Comparison of ENCODE assay signal across 10 cellular contexts in the genomic region with DNA sequence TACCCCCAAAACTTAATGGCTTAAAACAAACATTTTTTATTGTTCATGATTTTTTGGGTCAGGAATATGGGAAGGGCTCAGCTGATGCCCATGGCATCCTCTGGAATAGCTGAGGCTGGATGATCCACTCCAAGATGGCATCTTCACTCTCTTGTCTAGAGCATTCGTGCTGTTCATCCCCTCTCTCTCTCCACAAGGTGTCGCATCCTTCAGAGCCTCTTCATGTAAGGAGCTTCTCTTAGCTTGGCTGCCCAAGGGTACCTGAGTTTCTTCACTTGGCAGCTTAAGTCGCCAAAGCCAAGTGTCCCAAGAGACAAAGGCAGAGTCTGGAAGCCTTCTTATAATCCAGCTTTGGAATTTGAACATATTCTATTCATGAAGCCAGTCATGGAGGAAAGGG.
A peak's percentile ranks its signal among the peaks of the same experiment; 100 is the strongest.
DNase-seq lines count a peak whose midpoint lies in the region; ATAC-seq and TF ChIP-seq lines count a peak whose summit lies in the region.
"Had no signal": no experiment of that assay in that cellular context is flagged by ENCODE, and none has a peak within 500 bp of the region (broad histone marks: within the 10 kb centered on the region; RNA-seq: fewer than 3 reads in every experiment).

No MANE protein-coding gene starts in this region.

- H3K4me3 Mint-ChIP-seq in Caco-2 (ENCODE audit: unreplicated experiment) = no peak overlapping the region
- H3K4me3 Mint-ChIP-seq: activated T-cell treated with anti-CD3 and anti-CD28 coated beads, Interleukin-2, amount 50 U/mL, for 24 hours had no signal

- intact Hi-C loops in Caco-2 (cut with micrococcal nuclease; ENCODE audit: unreplicated experiment) = loop anchor here (1.0 to 2.0 kb wide), 2 partner anchors 346 to 522 kb away; no protein-coding TSS in a partner anchor

- POLR2A ChIA-PET in Caco-2 (lab: Charles Lee) = no interaction called here

- no peak for TF ChIP-seq POLR2A in Peyer's patch (IDR thresholded peaks at IDR 0.05)

- CTCF ChIA-PET in Caco-2 (lab: Charles Lee) = interaction anchor here (1.1 kb wide), 1 partner anchor 299 kb away, joined by 3 read pairs; no protein-coding TSS in a partner anchor

- H3K36me3 Mint-ChIP-seq in Caco-2 (ENCODE audit: insufficient read depth, unreplicated experiment) = no peaks in the 10 kb centered on the region

- BruUV-seq in Caco-2 (replicated peaks; lab: Mats Ljungman, UMichigan) = no TSS peak

- H3K27me3 ChIP-seq in Caco-2 (replicated peaks; ENCODE audit: control insufficient read depth, insufficient read depth, low read length) (no peaks in the 10 kb centered on the region), Peyer's patch (no peaks in the 10 kb centered on the region)

- TF ChIP-seq CTCF in Caco-2 (IDR thresholded peaks at IDR 0.05; ENCODE audit: insufficient read depth in 1 of 2, low read depth in 1 of 2, low read length in 1 of 2, severe bottlenecking in 1 of 2, unreplicated experiment in 1 of 2) = peak in 1 of 2 experiments; percentile 37
- peak; percentile 24 for TF ChIP-seq CTCF in fibroblast of the aortic adventitia (IDR thresholded peaks at IDR 0.05; ENCODE audit: insufficient read depth, low read length)
- no peak for TF ChIP-seq CTCF in Peyer's patch (IDR thresholded peaks at IDR 0.05)

- no peak overlapping the region for H3K27ac ChIP-seq in Peyer's patch

- DNase-seq in Caco-2 (peak; percentile 14 to 44), NAMALWA (ENCODE audit: low spot score) (peak; percentile 40), fibroblast of the aortic adventitia (ENCODE audit: low read depth) (peak; percentile 32), Peyer's patch (no peak), ecto neural progenitor cell (ENCODE audit: low spot score) (no peak), AML-193 (lab: John Stamatoyannopoulos, UW) (no peak)
- DNase-seq: activated T-cell treated with anti-CD3 and anti-CD28 coated beads, Interleukin-2, amount 50 U/mL, for 24 hours; NCI-H510A had no signal

- H3K4me3 ChIP-seq in Caco-2 (ENCODE audit: low read depth, low read length) = no peak overlapping the region
- H3K4me3 ChIP-seq in fibroblast of the aortic adventitia (ENCODE audit: low read depth, low read length) = no peak overlapping the region
- H3K4me3 ChIP-seq in Peyer's patch = no peak overlapping the region

- no peaks in the 10 kb centered on the region for H3K27me3 Mint-ChIP-seq in Caco-2 (ENCODE audit: insufficient read depth, unreplicated experiment)

- peaks cover 23% of the 10 kb centered on the region for H3K9me3 Mint-ChIP-seq in Caco-2 (ENCODE audit: unreplicated experiment)
- H3K9me3 Mint-ChIP-seq: activated T-cell treated with anti-CD3 and anti-CD28 coated beads, Interleukin-2, amount 50 U/mL, for 24 hours had no signal

- no peaks in the 10 kb centered on the region for H3K4me1 Mint-ChIP-seq in Caco-2 (ENCODE audit: low read depth, unreplicated experiment)

- ATAC-seq in GM19463 (IDR thresholded peaks at IDR 0.05; ENCODE audit: unreplicated experiment) = peak; percentile 79
- ATAC-seq in esophagus mucosa = no peak

- H3K9me3 ChIP-seq in Caco-2 (no peaks in the 10 kb centered on the region; the same call in 1 of the 2 replicates), Peyer's patch (no peaks in the 10 kb centered on the region)

- H3K36me3 ChIP-seq in Caco-2 (ENCODE audit: control insufficient read depth, insufficient read depth, low read length) (no peaks in the 10 kb centered on the region), Peyer's patch (no peaks in the 10 kb centered on the region)

- H3K4me1 ChIP-seq in Caco-2 = no peaks in the 10 kb centered on the region
- H3K4me1 ChIP-seq in Peyer's patch = no peaks in the 10 kb centered on the region

- no peak overlapping the region for H3K27ac Mint-ChIP-seq in Caco-2 (ENCODE audit: unreplicated experiment)
- H3K27ac Mint-ChIP-seq: activated T-cell treated with anti-CD3 and anti-CD28 coated beads, Interleukin-2, amount 50 U/mL, for 24 hours had no signal

Comparison
In these comparisons a context has a peak if more than half of its experiments do, and no peak if none do; other contexts are left out.
1. DNase-seq: peak in Caco-2 (2 of 2), NAMALWA (single experiment) and fibroblast of the aortic adventitia (single experiment); none in Peyer's patch (0 of 3), ecto neural progenitor cell (single experiment) and AML-193 (0 of 2).